ENCODE assay signal across 7 cellular contexts in the genomic region with DNA sequence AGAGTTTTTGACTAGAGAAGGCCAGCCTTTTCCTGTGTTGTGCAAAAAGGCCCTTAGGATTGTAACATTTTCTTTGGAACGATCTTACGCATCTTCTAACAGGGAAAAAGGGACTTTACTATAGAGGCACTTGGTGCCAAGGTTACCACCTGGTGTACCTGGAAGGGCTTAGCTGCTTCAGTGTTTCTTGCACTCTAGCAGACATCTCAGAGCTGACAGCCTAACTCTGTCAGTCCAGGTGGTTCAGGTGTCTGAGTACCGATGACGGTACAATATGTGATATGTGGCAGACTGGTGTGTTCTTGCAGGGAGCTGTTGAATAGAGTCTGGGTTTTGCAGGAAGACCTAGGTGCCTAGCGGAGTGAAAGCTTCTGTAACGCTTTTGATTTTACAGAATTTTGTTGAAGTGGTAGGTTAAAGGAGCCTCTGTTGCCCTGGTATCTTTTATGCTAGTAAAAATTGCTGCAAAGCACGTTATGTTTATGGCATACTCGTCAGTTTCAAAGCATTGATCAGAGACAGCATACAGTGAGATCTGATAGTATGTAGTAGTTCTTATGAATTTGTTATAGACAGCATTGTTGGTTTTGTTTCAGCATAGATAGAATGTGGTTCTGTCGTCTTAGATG. TPM values are rescaled to one million over a fixed set of nuclear protein-coding genes. Genes with fewer than 3 reads are reported as not detected.
DNase-seq lines count a peak whose midpoint lies in the region; ATAC-seq and TF ChIP-seq lines count a peak whose summit lies in the region.

No MANE protein-coding gene starts in this region.

- peaks cover 5 to 6% of the 10 kb centered on the region in 2 donors for H3K4me1 ChIP-seq in ascending aorta
- peaks cover 3 to 47% (median 34%) of the 10 kb centered on the region in 5 donors for H3K4me1 ChIP-seq in subcutaneous abdominal adipose tissue (ENCODE audit: control insufficient read depth in 5 of 5, insufficient read depth in 5 of 5, low read length in 5 of 5)

- intact Hi-C loops in ascending aorta (cut with DNase I): loop anchor here (2.0 to 5.0 kb wide), 6 partner anchors 65 to 689 kb away; a partner anchor contains a TSS

- ATAC-seq in GM21367 (IDR thresholded peaks at IDR 0.05; ENCODE audit: unreplicated experiment): no peak

- peak overlapping the region; percentile 69 to 94 (median 88) for H3K9ac ChIP-seq in subcutaneous abdominal adipose tissue (ENCODE audit: low read length in 5 of 5)

- DNase-seq in ELR (ENCODE audit: low read depth) (peak; percentile 8), NCI-H187 treated with DMSO at 0.1 percent for 48 hours (lab: John Stamatoyannopoulos, UW) (peak; percentile 55), ascending aorta (ENCODE audit: low spot score in 2 of 2) (no peak), kidney glomerular epithelial cell (lab: John Stamatoyannopoulos, UW) (peak; percentile 7), occipital lobe (lab: John Stamatoyannopoulos, UW) (no peak)

- H3K27me3 ChIP-seq in ascending aorta (no peaks in the 10 kb centered on the region), subcutaneous abdominal adipose tissue (ENCODE audit: control insufficient read depth in 5 of 5, insufficient read depth in 4 of 5, low read length in 5 of 5) (no peaks in the 10 kb centered on the region)

- no peaks in the 10 kb centered on the region for H3K9me3 ChIP-seq in ascending aorta
- no peaks in the 10 kb centered on the region for H3K9me3 ChIP-seq in subcutaneous abdominal adipose tissue (ENCODE audit: control insufficient read depth in 5 of 5, low read length in 5 of 5)

- peak overlapping the region in 1 of 2 donors; percentile 91 for H3K27ac ChIP-seq in ascending aorta
- H3K27ac ChIP-seq in subcutaneous abdominal adipose tissue (ENCODE audit: low read depth, low read length): peak overlapping the region; percentile 43

- H3K4me3 ChIP-seq in ascending aorta (peak overlapping the region; percentile 96 to 99), subcutaneous abdominal adipose tissue (ENCODE audit: low read depth in 1 of 5, low read length in 5 of 5) (peak overlapping the region; percentile 79 to 93 (median 83))

- H3K36me3 ChIP-seq in ascending aorta: no peaks in the 10 kb centered on the region
- no peaks in the 10 kb centered on the region for H3K36me3 ChIP-seq in subcutaneous abdominal adipose tissue (ENCODE audit: control insufficient read depth in 5 of 5, insufficient read depth in 5 of 5, low read length in 5 of 5)

- TF ChIP-seq CTCF in ascending aorta (IDR thresholded peaks at IDR 0.05): no peak

RNA-seq across cellular contexts. Expression of a gene that starts 1.4 kb away (rescaled TPM):
- total RNA-seq in ascending aorta: 14.9 TPM
- total RNA-seq in occipital lobe: 33.1 TPM

Comparison
In these comparisons a context has a peak if more than half of its experiments do, and no peak if none do; other contexts are left out.
1. DNase-seq: peak in ELR (single experiment), NCI-H187 treated with DMSO at 0.1 percent for 48 hours (single experiment) and kidney glomerular epithelial cell (single experiment); none in ascending aorta (0 of 2) and occipital lobe (single experiment).